In the genomic region with DNA sequence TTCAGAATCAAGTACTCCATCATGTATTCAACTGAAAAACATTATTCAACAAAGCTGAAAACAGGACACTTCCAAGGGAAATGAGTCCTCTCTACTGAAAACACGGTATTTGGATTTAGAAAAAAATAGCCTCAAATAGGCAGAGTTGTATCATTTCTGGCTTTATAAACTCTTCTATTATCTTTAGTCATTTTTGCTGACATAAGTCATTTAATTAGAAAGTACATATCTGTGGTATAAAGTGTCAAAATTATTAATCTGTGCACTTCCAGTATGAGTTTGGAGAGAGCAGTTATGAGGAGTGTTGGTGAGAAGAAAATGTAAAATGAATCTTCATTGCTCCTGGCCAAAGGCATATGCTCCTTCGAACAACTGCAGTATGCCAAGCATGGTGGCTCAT, we compare ENCODE assay signal across 1 cellular context.
TF ChIP-seq lines count a peak whose summit lies in the region.

No MANE protein-coding gene starts in this region.

TF ChIP-seq in IMR-90, 13 proteins besides CTCF, POLR2A, EP300 and RAD21:
- no peak for TF ChIP-seq FOS (IDR thresholded peaks at IDR 0.05; ENCODE audit: low read depth, low read length)
- peak; percentile 92 for TF ChIP-seq MAFK (IDR thresholded peaks at IDR 0.05; ENCODE audit: low read depth, low read length)
